ENCODE assay signal across 4 cellular contexts in the genomic region with DNA sequence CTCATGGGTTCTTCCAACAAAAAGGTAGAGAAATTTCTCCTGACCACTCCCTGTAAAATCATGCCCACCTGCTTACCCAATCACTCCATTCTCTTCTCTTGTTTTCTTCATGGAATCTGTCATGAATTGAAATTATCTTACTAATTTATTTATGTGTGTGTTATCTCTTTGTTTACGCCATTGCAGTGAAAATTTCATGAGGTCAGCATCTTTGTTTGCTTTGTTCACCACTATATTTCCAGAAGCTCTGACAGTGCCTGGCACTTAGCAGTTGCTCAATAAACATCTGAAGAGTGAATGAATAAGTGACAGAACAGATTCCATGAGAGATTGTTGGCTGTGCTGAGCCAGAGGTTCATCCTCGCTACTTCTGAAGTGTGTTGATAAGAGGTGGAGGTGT.
A peak's percentile ranks its signal among the peaks of the same experiment; 100 is the strongest.
TF ChIP-seq lines count a peak whose summit lies in the region.

No MANE protein-coding gene starts in this region.

TF ChIP-seq in HepG2, 621 proteins besides CTCF, POLR2A, EP300 and RAD21:
- TF ChIP-seq MAFF (IDR thresholded peaks at IDR 0.05; ENCODE audit: low read depth, low read length), result peak; percentile 62
- TF ChIP-seq ZNF501 (CRISPR knock-in tag; IDR thresholded peaks at IDR 0.05), result no peak
- TF ChIP-seq RARA (CRISPR knock-in tag; IDR thresholded peaks at IDR 0.05), result no peak
- TF ChIP-seq MAFK (conservative IDR thresholded peaks at IDR 0.05 in 1 of 2, IDR thresholded peaks at IDR 0.05 in 1 of 2; ENCODE audit: low read length in 2 of 2), result peak; percentile 49 to 83; a peak in 3 of 4 replicates

TF ChIP-seq in A549, 52 proteins besides CTCF, POLR2A, EP300 and RAD21:
- no peak for TF ChIP-seq NFE2L2 (conservative IDR thresholded peaks at IDR 0.05; ENCODE audit: low read length)
- peak; percentile 43 for TF ChIP-seq MAFK (IDR thresholded peaks at IDR 0.05; ENCODE audit: partially characterized antibody)
TF ChIP-seq in A549: peak in this region for 1.

TF ChIP-seq in IMR-90, 13 proteins besides CTCF, POLR2A, EP300 and RAD21:
- no peak for TF ChIP-seq RCOR1 (IDR thresholded peaks at IDR 0.05; ENCODE audit: insufficient replicate concordance, low read length)
- peak; percentile 53 for TF ChIP-seq MAFK (IDR thresholded peaks at IDR 0.05; ENCODE audit: low read depth, low read length)
- no peak for TF ChIP-seq BHLHE40 (IDR thresholded peaks at IDR 0.05; ENCODE audit: low read depth, low read length)
- TF ChIP-seq NFE2L2 (IDR thresholded peaks at IDR 0.05; ENCODE audit: low read depth, low read length), result no peak
- no peak for TF ChIP-seq CHD1 (IDR thresholded peaks at IDR 0.05; ENCODE audit: low read depth, low read length)
TF ChIP-seq in IMR-90: peak in this region for 1.

TF ChIP-seq in K562, 482 proteins besides CTCF, POLR2A, EP300 and RAD21:
- no peak for TF ChIP-seq ZNF143 (CRISPR knock-in tag; IDR thresholded peaks at IDR 0.05)
- TF ChIP-seq ZNF316 (IDR thresholded peaks at IDR 0.05), result peak; percentile 25; the same call in 1 of the 2 replicates
- TF ChIP-seq ZBTB33 (CRISPR knock-in tag; IDR thresholded peaks at IDR 0.05), result no peak
- TF ChIP-seq, protein P1, sequence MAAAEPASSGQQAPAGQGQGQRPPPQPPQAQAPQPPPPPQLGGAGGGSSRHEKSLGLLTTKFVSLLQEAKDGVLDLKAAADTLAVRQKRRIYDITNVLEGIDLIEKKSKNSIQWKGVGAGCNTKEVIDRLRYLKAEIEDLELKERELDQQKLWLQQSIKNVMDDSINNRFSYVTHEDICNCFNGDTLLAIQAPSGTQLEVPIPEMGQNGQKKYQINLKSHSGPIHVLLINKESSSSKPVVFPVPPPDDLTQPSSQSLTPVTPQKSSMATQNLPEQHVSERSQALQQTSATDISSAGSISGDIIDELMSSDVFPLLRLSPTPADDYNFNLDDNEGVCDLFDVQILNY (CRISPR knock-in tag; IDR thresholded peaks at IDR 0.05), result no peak
- no peak for TF ChIP-seq RBFOX2 (IDR thresholded peaks at IDR 0.05; ENCODE audit: low read depth, low read length)
TF ChIP-seq in K562: peak in this region for 1.
